22 cellular contexts compared by ENCODE assay signal in genomic region chr2:10646153-10646552, GRCh38. TPM values are rescaled to one million over a fixed set of nuclear protein-coding genes. Genes with fewer than 3 reads are reported as not detected.
DNase-seq lines count a peak whose midpoint lies in the region; ATAC-seq and TF ChIP-seq lines count a peak whose summit lies in the region.
"Had no signal": no experiment of that assay in that cellular context is flagged by ENCODE, and none has a peak within 500 bp of the region (broad histone marks: within the 10 kb centered on the region; RNA-seq: fewer than 3 reads in every experiment).

No MANE protein-coding gene starts in this region.

- TF ChIP-seq CTCF in glutamatergic neuron (IDR thresholded peaks at IDR 0.05; ENCODE audit: partially characterized antibody, unreplicated experiment) = no peak

- peaks cover 55% of the 10 kb centered on the region for H3K36me3 ChIP-seq in CD4-positive, CD25-positive, alpha-beta regulatory T cell (ENCODE audit: control insufficient read depth, insufficient read depth, low read length)

- peaks cover 8 to 18% (median 14%) of the 10 kb centered on the region in 4 donors for H3K4me1 Mint-ChIP-seq in CD4-positive, CD25-positive, alpha-beta regulatory T cell
- H3K4me1 Mint-ChIP-seq in glutamatergic neuron (ENCODE audit: low read depth, unreplicated experiment) = peaks cover 21% of the 10 kb centered on the region
- H3K4me1 Mint-ChIP-seq: WTC11 had no signal

- H3K27ac ChIP-seq in CD4-positive, CD25-positive, alpha-beta regulatory T cell (ENCODE audit: insufficient read depth, low read length, poor library complexity, severe bottlenecking) = no peak overlapping the region
- H3K27ac ChIP-seq: neutrophil, transverse colon had no signal

- H3K27me3 ChIP-seq in CD4-positive, CD25-positive, alpha-beta regulatory T cell (ENCODE audit: control insufficient read depth, insufficient read depth, low read length) = no peaks in the 10 kb centered on the region
- H3K27me3 ChIP-seq: neutrophil, transverse colon had no signal

- no peak for DNase-seq in CD4-positive, CD25-positive, alpha-beta regulatory T cell
- DNase-seq in EH (ENCODE audit: low read depth) (peak; percentile 39), glutamatergic neuron (no peak), GM19238 (ENCODE audit: insufficient read length, low spot score) (no peak), retina (no peak)
- DNase-seq: activated CD8-positive, alpha-beta T cell treated with anti-CD3 and anti-CD28 coated beads, Interleukin-2, amount 10 ng/mL, durations not matched to agents 7 days and 5 days; aorta; CD8-positive, alpha-beta T cell; DMS153; effector CD4-positive, alpha-beta T cell; GF-D8; NCI-H1417 treated with DMSO at 0.1 percent for 48 hours; NCI-H2171; NCI-H526; stimulated activated CD4-positive, alpha-beta T cell treated with anti-CD3 and anti-CD28 coated beads, Interleukin-4, amount 100 ng/mL, for 1 hour; transverse colon had no signal

- H3K4me3 Mint-ChIP-seq in CD4-positive, CD25-positive, alpha-beta regulatory T cell = no peak overlapping the region
- no peak overlapping the region for H3K4me3 Mint-ChIP-seq in glutamatergic neuron (ENCODE audit: unreplicated experiment)
- H3K4me3 Mint-ChIP-seq: activated CD8-positive, alpha-beta T cell treated with anti-CD3 and anti-CD28 coated beads, Interleukin-2, amount 10 ng/mL, durations not matched to agents 7 days and 5 days; CD8-positive, alpha-beta T cell; WTC11 had no signal

- peak overlapping the region in 2 of 3 donors; percentile 57 to 78 for H3K27ac Mint-ChIP-seq in CD4-positive, CD25-positive, alpha-beta regulatory T cell
- H3K27ac Mint-ChIP-seq in glutamatergic neuron (ENCODE audit: unreplicated experiment) = peak overlapping the region; percentile 10
- H3K27ac Mint-ChIP-seq: activated CD8-positive, alpha-beta T cell treated with anti-CD3 and anti-CD28 coated beads, Interleukin-2, amount 10 ng/mL, durations not matched to agents 7 days and 5 days; CD8-positive, alpha-beta T cell; WTC11 had no signal

- no peaks in the 10 kb centered on the region for H3K4me1 ChIP-seq in CD4-positive, CD25-positive, alpha-beta regulatory T cell (ENCODE audit: control insufficient read depth, insufficient read depth, low read length, poor library complexity, severe bottlenecking)
- H3K4me1 ChIP-seq: transverse colon had no signal

- H3K36me3 Mint-ChIP-seq in CD4-positive, CD25-positive, alpha-beta regulatory T cell = peaks cover 43% of the 10 kb centered on the region
- no peaks in the 10 kb centered on the region for H3K36me3 Mint-ChIP-seq in glutamatergic neuron (ENCODE audit: unreplicated experiment)

- no peaks in the 10 kb centered on the region for H3K9me3 ChIP-seq in CD4-positive, CD25-positive, alpha-beta regulatory T cell (ENCODE audit: control insufficient read depth in 2 of 2, low read length in 2 of 2)
- H3K9me3 ChIP-seq: neutrophil, transverse colon had no signal

- H3K4me3 ChIP-seq in CD4-positive, CD25-positive, alpha-beta regulatory T cell (ENCODE audit: low read depth, low read length) = no peak overlapping the region
- H3K4me3 ChIP-seq: lung, transverse colon had no signal

- H3K27me3 Mint-ChIP-seq in CD4-positive, CD25-positive, alpha-beta regulatory T cell = no peaks in the 10 kb centered on the region
- H3K27me3 Mint-ChIP-seq in glutamatergic neuron (ENCODE audit: unreplicated experiment) = no peaks in the 10 kb centered on the region

- no peaks in the 10 kb centered on the region for H3K9me3 Mint-ChIP-seq in CD4-positive, CD25-positive, alpha-beta regulatory T cell
- no peaks in the 10 kb centered on the region for H3K9me3 Mint-ChIP-seq in glutamatergic neuron (ENCODE audit: unreplicated experiment)
- H3K9me3 Mint-ChIP-seq: CD8-positive, alpha-beta T cell; WTC11 had no signal

- ATAC-seq in CD4-positive, CD25-positive, alpha-beta regulatory T cell (ENCODE audit: low read depth in 2 of 2) = no peak
- ATAC-seq in SK-N-SH treated with all-trans-retinoic acid at 6 μM for 48 hours (peak; percentile 80), GM18909 (IDR thresholded peaks at IDR 0.05; ENCODE audit: poor library complexity, unreplicated experiment) (no peak), GM21786 (IDR thresholded peaks at IDR 0.05; ENCODE audit: unreplicated experiment) (no peak)
- ATAC-seq: activated CD8-positive, alpha-beta T cell treated with anti-CD3 and anti-CD28 coated beads, Interleukin-2, amount 10 ng/mL, durations not matched to agents 7 days and 5 days; CD8-positive, alpha-beta T cell; WTC11 had no signal

TF ChIP-seq in SK-N-SH treated with all-trans-retinoic acid at 6 μM for 48 hours, 23 proteins besides CTCF, POLR2A, EP300 and RAD21:
- TF ChIP-seq ZNF8 (CRISPR knock-in tag; IDR thresholded peaks at IDR 0.05) (no peak), ZNF565 (CRISPR knock-in tag; conservative IDR thresholded peaks at IDR 0.05; ENCODE audit: low read depth) (no peak), PPARA (CRISPR knock-in tag; IDR thresholded peaks at IDR 0.05; ENCODE audit: borderline replicate concordance) (no peak), CSDC2 (CRISPR knock-in tag; IDR thresholded peaks at IDR 0.05) (no peak), TOX (CRISPR knock-in tag; IDR thresholded peaks at IDR 0.05; ENCODE audit: borderline replicate concordance) (no peak)
TF ChIP-seq in SK-N-SH treated with all-trans-retinoic acid at 6 μM for 48 hours: peak in this region for 0.

RNA-seq across cellular contexts. Expression of gene NOL10, which starts 43.6 kb away (rescaled TPM):
- 25.7 TPM for total RNA-seq in CD4-positive, CD25-positive, alpha-beta regulatory T cell
- 10 to 100 TPM; 15.0 to 24.9 (median 17.0) TPM for polyA plus RNA-seq in CD4-positive, CD25-positive, alpha-beta regulatory T cell
- 14.8 TPM for total RNA-seq in glutamatergic neuron (ENCODE audit: unreplicated experiment)
